Comparison of ENCODE assay signal across 12 cellular contexts in genomic region chr17:59355695-59356323, GRCh38. TPM values are rescaled to one million over a fixed set of nuclear protein-coding genes. Genes with fewer than 3 reads are reported as not detected.
DNase-seq lines count a peak whose midpoint lies in the region; ATAC-seq and TF ChIP-seq lines count a peak whose summit lies in the region.
"Had no signal": no experiment of that assay in that cellular context is flagged by ENCODE, and none has a peak within 500 bp of the region (broad histone marks: within the 10 kb centered on the region; RNA-seq: fewer than 3 reads in every experiment).

No MANE protein-coding gene starts in this region.

- H4K8ac ChIP-seq in H9 (replicated peaks; ENCODE audit: insufficient read length, low read depth, low read length) = no peak overlapping the region

- H3K14ac ChIP-seq in H9 (ENCODE audit: insufficient read depth, low read length) = no peak overlapping the region; the same call in 1 of the 2 replicates

- H2BK120ac ChIP-seq in H9 (ENCODE audit: low read depth, low read length, poor library complexity, severe bottlenecking) = no peak overlapping the region

- H3K79me2 ChIP-seq in H9 (ENCODE audit: insufficient read depth, low read length) = no peaks in the 10 kb centered on the region

- H3K9me3 Mint-ChIP-seq in H9 = peaks cover 4 to 5% of the 10 kb centered on the region in 2 experiments; a peak in 2 of 5 replicates
- peaks cover 0 to 6% (median 0%) of the 10 kb centered on the region in 9 donors for H3K9me3 Mint-ChIP-seq in naive thymus-derived CD8-positive, alpha-beta T cell

- H3K36me3 ChIP-seq in thyroid gland = no peaks in the 10 kb centered on the region

- intact Hi-C loops in thyroid gland (cut with DNase I) = no loop called here

- no peak overlapping the region for H2AFZ ChIP-seq in H9 (ENCODE audit: low read length)
- H2AFZ ChIP-seq: hepatocyte had no signal

- H3K4me2 ChIP-seq in H9 (ENCODE audit: insufficient read depth, insufficient read length, low read length) = no peak overlapping the region
- H3K4me2 ChIP-seq: hepatocyte had no signal

- no peak overlapping the region for H3K56ac ChIP-seq in H9 (ENCODE audit: insufficient read length, low read depth, low read length)

- H4K91ac ChIP-seq in H9 (ENCODE audit: insufficient read length, low read depth, low read length) = no peak overlapping the region

- H4K20me1 ChIP-seq in H9 (ENCODE audit: control insufficient read depth, insufficient read depth, insufficient read length) = no peaks in the 10 kb centered on the region

- H3K79me1 ChIP-seq in H9 (ENCODE audit: insufficient read depth, low read depth, low read length, poor library complexity, severe bottlenecking) = no peaks in the 10 kb centered on the region

- no peak overlapping the region for H3K4me3 Mint-ChIP-seq in H9
- peak overlapping the region in 2 of 10 donors; percentile 1 to 10 for H3K4me3 Mint-ChIP-seq in naive thymus-derived CD8-positive, alpha-beta T cell
- H3K4me3 Mint-ChIP-seq: activated CD4-positive, alpha-beta T cell treated with anti-CD3 and anti-CD28 coated beads for 36 hours had no signal

- peaks cover 33 to 46% of the 10 kb centered on the region in 2 experiments for H3K4me1 Mint-ChIP-seq in H9
- peaks cover 50 to 99% (median 93%) of the 10 kb centered on the region in 4 donors for H3K4me1 Mint-ChIP-seq in naive thymus-derived CD8-positive, alpha-beta T cell

- H3K27ac ChIP-seq in H9 (ENCODE audit: insufficient read length, low read depth, low read length) (no peak overlapping the region), thyroid gland (peak overlapping the region; percentile 60 to 86 (median 61))
- H3K27ac ChIP-seq: hepatocyte had no signal

- H3K23me2 ChIP-seq in H9 (ENCODE audit: insufficient read length, low read depth, low read length, poor library complexity, severe bottlenecking) = no peaks in the 10 kb centered on the region

- no peak overlapping the region for H2BK20ac ChIP-seq in H9 (ENCODE audit: low read depth, low read length, poor library complexity, severe bottlenecking)

- no peak for TF ChIP-seq CTCF in H9 (conservative IDR thresholded peaks at IDR 0.05)
- no peak for TF ChIP-seq CTCF in thyroid gland (IDR thresholded peaks at IDR 0.05)

- H4K5ac ChIP-seq in H9 (ENCODE audit: insufficient read length, low read depth, low read length) = no peak overlapping the region

- H3K18ac ChIP-seq in H9 (ENCODE audit: insufficient read length, low read depth, low read length) = no peak overlapping the region

- peak overlapping the region in 2 of 3 experiments; percentile 32 to 73; a peak in 3 of 7 replicates for H3K27ac Mint-ChIP-seq in H9
- H3K27ac Mint-ChIP-seq in naive thymus-derived CD8-positive, alpha-beta T cell = peak overlapping the region; percentile 28 to 96 (median 72)

- H3K9ac ChIP-seq in H9 (ENCODE audit: extremely low read depth, insufficient read length, low read length) = no peak overlapping the region

- POLR2A ChIA-PET in naive thymus-derived CD8-positive, alpha-beta T cell (lab: Charles Lee) = interaction anchor here (1.1 to 7.4 kb wide), 5 partner anchors 10 to 39 kb away, joined by 3 to 60 read pairs (median 5); partner anchors contain the start of gene YPEL2

- whole genome bisulfite sequencing in H9 (ENCODE audit: extremely low coverage, insufficient read length, low lambda C conversion rate) = no CpG with 5 or more reads among the region's 4 CpGs
- WGBS in thyroid gland, 2 donors = 55 to 64% methylated on average over 4 of the region's 4 CpGs

- no peak overlapping the region for H2BK5ac ChIP-seq in H9 (ENCODE audit: insufficient read length, low read length)

- peaks cover 10% of the 10 kb centered on the region; the same call in 1 of the 2 replicates for H3K4me1 ChIP-seq in H9 (ENCODE audit: insufficient read depth, low read length)
- peaks cover 85 to 96% of the 10 kb centered on the region in 2 donors for H3K4me1 ChIP-seq in thyroid gland
- H3K4me1 ChIP-seq: Caco-2 had no signal

- TF ChIP-seq POLR2A in thyroid gland (IDR thresholded peaks at IDR 0.05) (no peak), GM18505 (IDR thresholded peaks at IDR 0.05; ENCODE audit: borderline replicate concordance, extremely low read depth, insufficient read depth, insufficient read length) (no peak)

- H2BK15ac ChIP-seq in H9 (ENCODE audit: low read depth, low read length) = no peak overlapping the region

- H3K27me3 ChIP-seq in H9 (ENCODE audit: insufficient read depth, low read length) = no peaks in the 10 kb centered on the region
- no peaks in the 10 kb centered on the region for H3K27me3 ChIP-seq in thyroid gland
- H3K27me3 ChIP-seq: hepatocyte had no signal

- H3K27me3 Mint-ChIP-seq in H9 (ENCODE audit: low read depth) = peaks cover 1% of the 10 kb centered on the region; the same call in 1 of the 2 replicates
- no peaks in the 10 kb centered on the region for H3K27me3 Mint-ChIP-seq in naive thymus-derived CD8-positive, alpha-beta T cell
- H3K27me3 Mint-ChIP-seq: activated CD4-positive, alpha-beta T cell treated with anti-CD3 and anti-CD28 coated beads for 36 hours had no signal

- H3K9me3 ChIP-seq in H9 (ENCODE audit: control insufficient read depth, low read depth, low read length) (no peaks in the 10 kb centered on the region), thyroid gland (no peaks in the 10 kb centered on the region)
- H3K9me3 ChIP-seq: Caco-2 had no signal

- ATAC-seq in naive thymus-derived CD8-positive, alpha-beta T cell = no peak
- no peak for ATAC-seq in GM18505 (IDR thresholded peaks at IDR 0.05; ENCODE audit: unreplicated experiment)
- ATAC-seq in activated CD4-positive, CD25-positive, alpha-beta regulatory T cell treated with anti-CD3 and anti-CD28 coated beads, Interleukin-2, amount 50 U/mL, for 24 hours = no peak

- no peak overlapping the region for H3K23ac ChIP-seq in H9 (ENCODE audit: insufficient read length, low read depth, low read length)

- H2AK5ac ChIP-seq in H9 (ENCODE audit: insufficient read length, low read length) = no peak overlapping the region

- no peak for DNase-seq in H9
- peak; percentile 90 for DNase-seq in epidermal melanocyte (ENCODE audit: insufficient read length, low spot score)
- DNase-seq in naive thymus-derived CD8-positive, alpha-beta T cell = no peak
- DNase-seq in thyroid gland = no peak
- no peak for DNase-seq in NCI-H1694 (lab: John Stamatoyannopoulos, UW)
- DNase-seq: activated CD4-positive, alpha-beta T cell treated with anti-CD3 and anti-CD28 coated beads for 36 hours; Caco-2; MM.1S; NCI-H2171 had no signal

- no peak overlapping the region for H3K4me3 ChIP-seq in thyroid gland (replicated peaks in 1 of 3)
- H3K4me3 ChIP-seq: hepatocyte had no signal

- H3K4ac ChIP-seq in H9 (ENCODE audit: low read depth, low read length) = no peak overlapping the region

- no peak overlapping the region for H2BK12ac ChIP-seq in H9 (ENCODE audit: insufficient read length, low read depth, low read length)

- H3K36me3 Mint-ChIP-seq in H9 (ENCODE audit: insufficient read depth in 1 of 3, low read depth in 3 of 3) = peaks cover 5 to 31% (median 11%) of the 10 kb centered on the region in 3 experiments; a peak in 6 of 7 replicates
- peaks cover 7 to 46% (median 29%) of the 10 kb centered on the region in 3 donors for H3K36me3 Mint-ChIP-seq in naive thymus-derived CD8-positive, alpha-beta T cell

- no peak overlapping the region for H3T11ph ChIP-seq in H9 (ENCODE audit: low read length)

RNA-seq across cellular contexts. Expression of gene YPEL2, which starts 24.4 kb away (rescaled TPM):
- total RNA-seq in H9 (2021) (0.98 and 1.1 TPM in 2 replicates), thyroid gland (10 to 100 TPM; 29.5 to 67.2 (median 39.9) TPM)
- 10 to 100 TPM; 73.5 to 75.0 TPM for total RNA-seq in naive thymus-derived CD8-positive, alpha-beta T cell
- polyA plus RNA-seq in naive thymus-derived CD8-positive, alpha-beta T cell = 10 to 100 TPM; 22.0 to 28.7 (median 25.2) TPM

Comparison
In these comparisons a context has a peak if more than half of its experiments do, and no peak if none do; other contexts are left out.
1. RNA of gene YPEL2, which starts 24.4 kb away (total RNA-seq): 73.5 to 75.0 TPM in naive thymus-derived CD8-positive, alpha-beta T cell and 29.5 to 67.2 TPM in thyroid gland; 0.98 to 1.1 TPM in H9; every median in the first group is over 10 times any median in the second.